Comparison of ENCODE assay signal across 8 cellular contexts in the genomic region with DNA sequence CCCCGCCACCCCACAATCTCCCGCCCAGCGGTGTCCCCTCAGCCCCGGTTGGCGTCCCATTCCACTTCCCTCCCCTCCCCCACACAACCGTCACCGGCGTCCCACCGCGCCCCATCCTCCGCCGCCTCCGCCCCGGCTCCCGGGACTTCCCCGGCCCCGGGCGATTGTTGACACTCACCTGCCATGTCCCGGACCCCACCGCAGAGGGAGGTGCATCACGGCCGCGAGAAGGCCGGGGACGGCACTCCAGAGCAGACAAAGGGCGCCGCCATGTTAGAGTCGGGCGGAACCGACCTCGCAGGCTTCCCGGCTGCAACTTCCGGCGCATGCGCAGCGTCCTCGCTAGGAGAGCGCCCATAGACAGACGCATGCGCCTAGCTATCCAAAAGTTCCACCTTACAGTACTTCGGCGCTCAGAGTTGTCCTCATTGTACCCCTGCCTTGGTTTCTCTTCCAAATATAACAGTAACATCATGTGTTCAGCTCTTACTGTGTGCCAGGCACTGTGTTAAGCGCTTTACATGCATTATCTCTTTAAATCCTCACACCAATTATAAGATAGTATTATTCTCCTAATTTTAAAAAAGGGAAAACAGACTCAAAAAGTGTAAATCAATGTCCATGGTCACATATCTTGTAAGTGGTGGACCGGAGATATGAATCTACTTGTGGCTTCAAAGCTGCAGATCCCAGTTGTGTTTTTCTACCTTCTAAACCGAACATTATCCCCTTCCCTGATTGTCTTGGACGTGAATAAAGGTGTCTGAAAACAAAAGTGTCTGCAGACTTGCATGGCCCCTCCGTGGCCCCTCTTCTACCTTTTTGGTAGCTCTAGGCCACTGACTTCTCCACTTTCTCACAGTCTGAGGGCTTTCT. TPM values are rescaled to one million over a fixed set of nuclear protein-coding genes. Genes with fewer than 3 reads are reported as not detected.
DNase-seq lines count a peak whose midpoint lies in the region; ATAC-seq and TF ChIP-seq lines count a peak whose summit lies in the region.

A gene (minus strand): TSS at position 297 of the 876 bp plus-strand sequence. CDS start 27,606 bp downstream, outside the sequence.

- TF ChIP-seq EP300 in esophagus muscularis mucosa (IDR thresholded peaks at IDR 0.05): no peak

- H3K4me3 ChIP-seq in Peyer's patch (peak within 1 kb of the TSS; percentile 72 to 93 (median 92)), esophagus muscularis mucosa (peak within 1 kb of the TSS; percentile 75 to 98 (median 84)), muscle layer of duodenum (ENCODE audit: low read depth in 1 of 2, low read length in 2 of 2) (peak within 1 kb of the TSS; percentile 78 to 87)

- TF ChIP-seq POLR2A in Peyer's patch (IDR thresholded peaks at IDR 0.05): peak; percentile 56 to 67
- TF ChIP-seq POLR2A in esophagus muscularis mucosa (IDR thresholded peaks at IDR 0.05; ENCODE audit: low read depth): peak; percentile 79

- H3K27ac ChIP-seq in KOPT-K1 (ENCODE audit: low read depth, low read length, poor library complexity, severe bottlenecking): peak within 1 kb of the TSS; percentile 75
- H3K27ac ChIP-seq in Peyer's patch: peak within 1 kb of the TSS; percentile 73 to 91 (median 78)
- peak within 1 kb of the TSS; percentile 80 to 89 (median 86) for H3K27ac ChIP-seq in esophagus muscularis mucosa (replicated peaks in 1 of 4)
- peak within 1 kb of the TSS; percentile 45 for H3K27ac ChIP-seq in muscle layer of duodenum (ENCODE audit: low read length)

- WGBS in esophagus muscularis mucosa: 20% methylated on average over 19 of the region's 47 CpGs

- peaks cover 6% of the 10 kb centered on the region for H3K9me3 ChIP-seq in KOPT-K1 (ENCODE audit: insufficient read depth, low read length, poor library complexity, severe bottlenecking)
- H3K9me3 ChIP-seq in Peyer's patch: no peaks in the 10 kb centered on the region
- no peaks in the 10 kb centered on the region for H3K9me3 ChIP-seq in esophagus muscularis mucosa
- no peaks in the 10 kb centered on the region for H3K9me3 ChIP-seq in muscle layer of duodenum (ENCODE audit: control insufficient read depth in 1 of 2, low read length in 2 of 2)

- H3K27me3 ChIP-seq in Peyer's patch (no peaks in the 10 kb centered on the region), esophagus muscularis mucosa (no peaks in the 10 kb centered on the region), muscle layer of duodenum (ENCODE audit: low read depth, low read length) (no peaks in the 10 kb centered on the region)

- peaks cover 21% of the 10 kb centered on the region for H3K36me3 ChIP-seq in KOPT-K1 (ENCODE audit: insufficient read depth, low read length)
- H3K36me3 ChIP-seq in Peyer's patch: peaks cover 0 to 10% (median 0%) of the 10 kb centered on the region in 3 donors
- peaks cover 0 to 19% (median 16%) of the 10 kb centered on the region in 4 donors for H3K36me3 ChIP-seq in esophagus muscularis mucosa
- H3K36me3 ChIP-seq in muscle layer of duodenum (ENCODE audit: control insufficient read depth in 1 of 2, insufficient read depth in 2 of 2, low read length in 2 of 2): peaks cover 12 to 16% of the 10 kb centered on the region in 2 donors

- peak; percentile 58 for ATAC-seq in GM21737 (IDR thresholded peaks at IDR 0.05; ENCODE audit: unreplicated experiment)

- TF ChIP-seq CTCF in Peyer's patch (IDR thresholded peaks at IDR 0.05): no peak
- no peak for TF ChIP-seq CTCF in esophagus muscularis mucosa (IDR thresholded peaks at IDR 0.05)

- intact Hi-C loops in esophagus muscularis mucosa (cut with DNase I): loop anchor here (5.0 kb wide), 1 partner anchor 139 kb away; no protein-coding TSS in a partner anchor

- DNase-seq in DMS153 treated with DMSO at 0.1 percent for 48 hours (lab: John Stamatoyannopoulos, UW; ENCODE audit: unreplicated experiment) (peak; percentile 86), Peyer's patch (peak; percentile 92 to 98 (median 94)), esophagus muscularis mucosa (ENCODE audit: extremely low spot score) (peak; percentile 98)
- DNase-seq in activated T-cell treated with anti-CD3 and anti-CD28 coated beads, Interleukin-2, amount 50 U/mL, for 48 hours: peak; percentile 96 to 98
- DNase-seq in stimulated activated CD8-positive, alpha-beta memory T cell treated with anti-CD3 and anti-CD28 coated beads, Interleukin-7, amount 100 ng/mL, for 24 hours (ENCODE audit: low read depth): peak; percentile 91

- peaks cover 0 to 15% (median 3%) of the 10 kb centered on the region in 4 donors for H3K4me1 ChIP-seq in Peyer's patch
- peaks cover 10 to 32% (median 30%) of the 10 kb centered on the region in 4 donors for H3K4me1 ChIP-seq in esophagus muscularis mucosa
- H3K4me1 ChIP-seq in muscle layer of duodenum (ENCODE audit: control insufficient read depth in 1 of 2, insufficient read depth in 2 of 2, low read length in 2 of 2): peaks cover 5 to 17% of the 10 kb centered on the region in 2 donors

RNA-seq across cellular contexts. Expression of the gene that starts here (rescaled TPM):
- total RNA-seq in Peyer's patch (100 to 1,000 TPM in 1 of 4 donors, 10 to 100 TPM in 3; 52.1 to 138 (median 56.6) TPM), esophagus muscularis mucosa (10 to 100 TPM; 29.5 to 40.8 (median 34.6) TPM)

Comparison
In these comparisons a context has a peak if more than half of its experiments do, and no peak if none do; other contexts are left out.
1. Peak in every context shown above with its lines: DNase-seq, ATAC-seq, H3K4me3 ChIP-seq and H3K27ac ChIP-seq.